ENCODE assay signal across 8 cellular contexts in the genomic region with DNA sequence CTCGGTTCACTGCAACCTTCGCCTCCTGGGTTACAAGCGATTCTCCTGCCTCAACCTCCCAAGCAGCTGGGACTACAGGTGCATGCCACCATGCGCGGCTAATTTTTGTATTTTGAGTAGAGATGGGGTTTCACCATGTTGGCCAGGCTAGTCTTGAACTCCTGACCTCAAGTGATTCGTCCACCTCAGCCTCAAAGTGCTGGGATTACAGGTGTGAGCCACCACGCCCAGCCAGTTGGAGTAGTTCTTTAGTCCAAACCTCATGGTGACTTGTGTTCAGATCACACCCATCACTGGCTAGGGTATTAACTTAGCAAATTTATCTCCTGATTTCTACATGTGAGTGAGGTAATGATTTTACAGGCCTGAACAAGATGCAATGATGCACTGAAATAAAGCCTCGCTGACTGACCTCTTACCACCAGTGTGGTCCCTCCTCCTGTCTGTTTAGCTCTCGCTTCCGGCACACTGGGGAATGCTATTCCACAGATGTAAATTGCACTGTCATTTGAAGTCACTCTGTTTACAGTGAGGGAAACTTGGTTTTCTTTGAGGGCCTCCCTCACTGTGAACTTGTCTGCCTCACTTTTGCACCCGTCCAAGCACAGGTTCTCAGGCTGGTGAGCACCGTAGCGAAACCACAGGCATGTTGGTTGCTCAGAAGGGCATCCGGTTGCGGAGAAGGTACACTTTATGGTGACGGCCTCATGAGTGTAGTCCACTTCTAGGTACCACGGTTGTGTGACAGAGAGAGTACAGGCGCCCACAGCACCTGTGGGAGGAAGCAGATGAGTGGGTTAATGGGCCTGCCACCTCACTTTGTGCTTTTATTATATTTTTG.
DNase-seq lines count a peak whose midpoint lies in the region; ATAC-seq lines count a peak whose summit lies in the region.

No MANE protein-coding gene starts in this region.

- no peak overlapping the region for H3K27ac ChIP-seq in substantia nigra (ENCODE audit: low read depth, low read length, poor library complexity, severe bottlenecking)

- peaks cover 5% of the 10 kb centered on the region for H3K27me3 Mint-ChIP-seq in T-helper 1 cell treated with Interleukin-12 subunit alpha and Interleukin-12 subunit beta and Interleukin-4 antibody, amounts not matched to agents 30 μg/mL and 1 μg/mL, for 36 hours (ENCODE audit: low read depth)

- H3K36me3 Mint-ChIP-seq in T-helper 1 cell treated with Interleukin-12 subunit alpha and Interleukin-12 subunit beta and Interleukin-4 antibody, amounts not matched to agents 30 μg/mL and 1 μg/mL, for 36 hours (ENCODE audit: low read depth): peaks cover 4% of the 10 kb centered on the region

- peaks cover 37% of the 10 kb centered on the region for H3K4me1 Mint-ChIP-seq in T-helper 1 cell treated with Interleukin-12 subunit alpha and Interleukin-12 subunit beta and Interleukin-4 antibody, amounts not matched to agents 30 μg/mL and 1 μg/mL, for 36 hours (ENCODE audit: low read depth)

- peak; percentile 91 for ATAC-seq in GM18498 (IDR thresholded peaks at IDR 0.05; ENCODE audit: unreplicated experiment)
- peak; percentile 90 for ATAC-seq in HG02610 (IDR thresholded peaks at IDR 0.05; ENCODE audit: unreplicated experiment)

- peak; percentile 78 for DNase-seq in central memory CD4-positive, alpha-beta T cell
- DNase-seq in stimulated activated CD8-positive, alpha-beta memory T cell treated with anti-CD3 and anti-CD28 coated beads, Interleukin-15, amount 100 ng/mL, for 48 hours (ENCODE audit: low read depth in 2 of 2): peak; percentile 70 to 75
- no peak for DNase-seq in NCI-H146 treated with DMSO at 0.1 percent for 48 hours (lab: John Stamatoyannopoulos, UW; ENCODE audit: unreplicated experiment)
- DNase-seq in substantia nigra (lab: John Stamatoyannopoulos, UW): no peak
- DNase-seq in LoVo (ENCODE audit: low spot score): no peak

- peak overlapping the region; percentile 68 for H3K4me3 Mint-ChIP-seq in T-helper 1 cell treated with Interleukin-12 subunit alpha and Interleukin-12 subunit beta and Interleukin-4 antibody, amounts not matched to agents 30 μg/mL and 1 μg/mL, for 36 hours

- peak overlapping the region; percentile 88 for H3K27ac Mint-ChIP-seq in T-helper 1 cell treated with Interleukin-12 subunit alpha and Interleukin-12 subunit beta and Interleukin-4 antibody, amounts not matched to agents 30 μg/mL and 1 μg/mL, for 36 hours

- H3K9me3 Mint-ChIP-seq in T-helper 1 cell treated with Interleukin-12 subunit alpha and Interleukin-12 subunit beta and Interleukin-4 antibody, amounts not matched to agents 30 μg/mL and 1 μg/mL, for 36 hours: no peaks in the 10 kb centered on the region

Comparison
In these comparisons a context has a peak if more than half of its experiments do, and no peak if none do; other contexts are left out.
1. DNase-seq: peak in central memory CD4-positive, alpha-beta T cell (single experiment) and stimulated activated CD8-positive, alpha-beta memory T cell treated with anti-CD3 and anti-CD28 coated beads, Interleukin-15, amount 100 ng/mL, for 48 hours (2 of 2); none in NCI-H146 treated with DMSO at 0.1 percent for 48 hours (single experiment), substantia nigra (0 of 49) and LoVo (single experiment).